29 cellular contexts compared by ENCODE assay signal in the genomic region with DNA sequence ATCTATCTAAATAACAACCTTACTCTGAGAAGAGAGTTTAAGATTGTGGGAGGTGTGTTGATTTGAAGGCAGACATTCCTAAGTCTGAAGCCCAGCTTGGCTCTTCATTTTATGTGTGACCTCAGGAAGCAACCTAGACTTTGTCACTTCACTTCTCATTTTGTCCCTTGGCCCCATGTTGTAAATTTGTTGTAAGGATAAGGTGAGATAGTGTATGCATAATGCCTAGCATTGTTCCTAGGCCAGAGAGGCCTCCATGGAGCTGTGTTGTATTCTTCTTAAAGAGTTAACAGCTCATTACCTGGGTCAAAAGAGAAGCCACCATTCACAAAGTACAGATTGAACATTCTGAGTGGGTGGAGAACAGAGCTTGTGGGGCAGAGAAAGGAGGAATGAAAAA.
"Had no signal": no experiment of that assay in that cellular context is flagged by ENCODE, and none has a peak within 500 bp of the region (broad histone marks: within the 10 kb centered on the region; RNA-seq: fewer than 3 reads in every experiment).

No MANE protein-coding gene starts in this region.

- H3K9ac ChIP-seq: SK-N-SH had no signal

- H3K27ac ChIP-seq: Peyer's patch, SJSA1 had no signal

- H3K27me3 ChIP-seq: MG63, Peyer's patch, SJSA1 had no signal

- H3K36me3 ChIP-seq: MG63, Peyer's patch, SJSA1 had no signal

- H3K9me3 ChIP-seq: MG63, Peyer's patch, SK-N-SH had no signal

- H3K4me3 ChIP-seq: MG63, Peyer's patch, SJSA1 had no signal

- H3K4me2 ChIP-seq: SK-N-SH had no signal

- ATAC-seq: PC-3 had no signal

- H3K4me1 ChIP-seq: Peyer's patch, SJSA1 had no signal

- H3K9me2 ChIP-seq: SK-N-SH had no signal

- DNase-seq: Kasumi-1, KG1, MG63, NCI-H1048, NCI-H1092 treated with DMSO at 0.1 percent for 48 hours, NCI-H1105 treated with DMSO at 0.1 percent for 48 hours, NCI-H1436, NCI-H146, NCI-H1694, NCI-H187, NCI-H2029 treated with DMSO at 0.1 percent for 48 hours, NCI-H2081 treated with DMSO at 0.1 percent for 48 hours, NCI-H2107, NCI-H2171 treated with DMSO at 0.1 percent for 48 hours, NCI-H2227 treated with DMSO at 0.1 percent for 48 hours, NCI-H446 treated with DMSO at 0.1 percent for 48 hours, NCI-H510A, NCI-H524, NCI-H526, NCI-H774, OCI-M1, PC-3, Peyer's patch, Right ventricle myocardium superior, RPMI8226, SHP77 treated with DMSO at 0.1 percent for 48 hours, SK-N-SH, SW 1271 had no signal
